Comparison of ENCODE assay signal across 8 cellular contexts in the genomic region with DNA sequence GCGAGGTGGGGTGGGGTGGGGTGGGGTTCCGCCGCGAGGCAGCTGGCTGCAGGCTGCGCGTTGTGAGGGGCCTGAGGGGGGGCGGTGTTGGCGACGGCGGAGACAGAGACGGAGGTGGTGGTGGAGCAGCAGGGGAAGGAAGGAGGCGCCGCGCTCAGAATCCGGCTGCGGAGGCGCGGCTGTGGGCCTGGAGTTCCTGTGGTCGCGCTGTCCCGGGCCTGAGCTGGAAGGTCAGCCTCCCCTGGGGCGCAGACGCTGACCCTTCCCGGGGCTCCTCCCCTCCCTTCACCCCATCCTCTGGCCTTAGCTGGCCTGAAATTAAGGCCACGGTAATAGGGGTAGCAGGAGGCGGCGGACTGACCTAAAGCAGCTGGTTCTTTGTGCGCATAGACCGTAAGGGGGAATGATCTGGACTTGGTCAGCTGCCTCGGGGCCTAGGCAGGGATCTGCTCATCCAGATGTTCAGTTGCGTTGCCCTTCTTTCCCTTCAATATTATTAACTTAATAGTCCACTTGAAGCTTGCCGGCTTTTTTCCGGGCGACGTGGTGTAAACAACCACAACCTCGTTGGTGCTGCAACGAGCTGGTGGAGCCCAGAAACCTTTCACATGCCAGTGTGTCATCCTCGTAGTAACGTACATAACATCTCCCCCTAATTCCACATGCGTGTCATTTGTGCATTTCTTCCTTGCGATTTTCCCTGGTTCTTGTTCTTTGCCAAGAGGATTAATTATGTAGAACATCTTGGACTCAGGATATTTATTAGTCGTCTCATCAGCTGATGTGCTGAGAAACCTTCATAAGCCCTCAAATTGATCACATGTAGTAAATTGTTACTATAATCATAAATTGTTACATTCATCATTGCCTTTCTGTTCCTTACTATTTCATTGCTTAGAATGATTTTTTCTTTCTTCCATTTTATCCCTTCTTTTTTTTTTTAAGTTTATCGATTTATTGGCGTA. TPM values are rescaled to one million over a fixed set of nuclear protein-coding genes. Genes with fewer than 3 reads are reported as not detected.
DNase-seq lines count a peak whose midpoint lies in the region; ATAC-seq and TF ChIP-seq lines count a peak whose summit lies in the region.

No MANE protein-coding gene starts in this region.

- ATAC-seq in GM18519 (IDR thresholded peaks at IDR 0.05; ENCODE audit: low FRiP score, unreplicated experiment) (peak; percentile 1), HG03066 (IDR thresholded peaks at IDR 0.05; ENCODE audit: low read depth, unreplicated experiment) (peak; percentile 27), mucosa of descending colon (peak; percentile 70)

- no peak for TF ChIP-seq POLR2A in stomach (IDR thresholded peaks at IDR 0.05)

- intact Hi-C loops in mucosa of descending colon (cut with DNase I, micrococcal nuclease): no loop called here
- intact Hi-C loops in stomach (cut with DNase I; ENCODE audit: low total_unique reads): no loop called here

- H3K27me3 ChIP-seq in stomach: no peaks in the 10 kb centered on the region

- 1 to 4% (median 3%) methylated on average over 21 to 44 of the region's 44 CpGs for WGBS in stomach, 5 donors

- peak overlapping the region; percentile 74 for H3K4me3 ChIP-seq in epithelial cell of proximal tubule (ENCODE audit: low read depth, low read length)
- H3K4me3 ChIP-seq in mucosa of descending colon: peak overlapping the region; percentile 90
- H3K4me3 ChIP-seq in stomach: peak overlapping the region; percentile 67 to 93 (median 80)

- peak; percentile 58 for DNase-seq in AG08395 (ENCODE audit: low spot score)
- DNase-seq in NCI-H510A treated with DMSO at 0.1 percent for 48 hours (lab: John Stamatoyannopoulos, UW): peak; percentile 45
- peak; percentile 15 for DNase-seq in activated T-cell treated with anti-CD3 and anti-CD28 coated beads for 48 hours (ENCODE audit: low read depth)
- DNase-seq in epithelial cell of proximal tubule (ENCODE audit: low read depth): no peak
- DNase-seq in mucosa of descending colon: peak in 2 of 3 donors; percentile 56
- peak; percentile 44 for DNase-seq in stomach

- H3K4me1 ChIP-seq in mucosa of descending colon (ENCODE audit: low read depth) (peaks cover 16% of the 10 kb centered on the region), stomach (peaks cover 10 to 59% (median 39%) of the 10 kb centered on the region in 4 donors)

- TF ChIP-seq CTCF in epithelial cell of proximal tubule (conservative IDR thresholded peaks at IDR 0.05; ENCODE audit: low read depth, low read length) (no peak), mucosa of descending colon (IDR thresholded peaks at IDR 0.05) (no peak), stomach (IDR thresholded peaks at IDR 0.05) (no peak)

- H3K27ac ChIP-seq in stomach: peak overlapping the region; percentile 93 to 99 (median 95)

- H3K36me3 ChIP-seq in mucosa of descending colon (ENCODE audit: low read depth) (no peaks in the 10 kb centered on the region), stomach (peaks cover 0 to 6% (median 0%) of the 10 kb centered on the region in 4 donors)

- no peak for TF ChIP-seq EP300 in stomach (IDR thresholded peaks at IDR 0.05)

- no peaks in the 10 kb centered on the region for H3K9me3 ChIP-seq in mucosa of descending colon
- no peaks in the 10 kb centered on the region for H3K9me3 ChIP-seq in stomach

RNA-seq across cellular contexts. Expression of gene SEC62, which starts 0.6 kb away (rescaled TPM):
- 24.7 and 34.8 TPM in 2 replicates for total RNA-seq in epithelial cell of proximal tubule
- 100 to 1,000 TPM in 1 of 3 donors, 10 to 100 TPM in 2; 83.2 to 166 (median 85.9) TPM for total RNA-seq in mucosa of descending colon
- total RNA-seq in stomach: 10 to 100 TPM; 12.1 to 79.9 (median 45.5) TPM
- 100 to 1,000 TPM in 1 of 3 donors, 10 to 100 TPM in 2; 38.1 to 239 (median 80.2) TPM for polyA plus RNA-seq in stomach

RNA-seq across cellular contexts. Expression of gene SAMD7, which starts 55.9 kb away (rescaled TPM):
- total RNA-seq in epithelial cell of proximal tubule (not detected in 2 replicates), mucosa of descending colon (not detected), stomach (not detected)
- polyA plus RNA-seq in stomach: not detected

Comparison
In these comparisons a context has a peak if more than half of its experiments do, and no peak if none do; other contexts are left out.
1. ATAC-seq: peak in every context shown above with its lines; median percentile 70 in mucosa of descending colon; 27 in HG03066; 1 in GM18519.